Comparison of ENCODE assay signal across 8 cellular contexts in genomic region chr1:58576727-58577675, GRCh38. TPM values are rescaled to one million over a fixed set of nuclear protein-coding genes. Genes with fewer than 3 reads are reported as not detected.
A peak's percentile ranks its signal among the peaks of the same experiment; 100 is the strongest.
DNase-seq lines count a peak whose midpoint lies in the region; ATAC-seq lines count a peak whose summit lies in the region.

A gene with protein sequence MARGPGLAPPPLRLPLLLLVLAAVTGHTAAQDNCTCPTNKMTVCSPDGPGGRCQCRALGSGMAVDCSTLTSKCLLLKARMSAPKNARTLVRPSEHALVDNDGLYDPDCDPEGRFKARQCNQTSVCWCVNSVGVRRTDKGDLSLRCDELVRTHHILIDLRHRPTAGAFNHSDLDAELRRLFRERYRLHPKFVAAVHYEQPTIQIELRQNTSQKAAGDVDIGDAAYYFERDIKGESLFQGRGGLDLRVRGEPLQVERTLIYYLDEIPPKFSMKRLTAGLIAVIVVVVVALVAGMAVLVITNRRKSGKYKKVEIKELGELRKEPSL (minus strand): TSS chr1:58577252. CDS start chr1:58577156, 96 bp downstream.

- H3K9ac ChIP-seq in endocrine pancreas (ENCODE audit: control insufficient read depth, insufficient read depth, low read length) = peak within 1 kb of the TSS; percentile 32
- peak within 1 kb of the TSS in 1 of 2 donors; percentile 48 for H3K9ac ChIP-seq in mucosa of rectum (ENCODE audit: low read depth in 1 of 2, low read length in 2 of 2)

- H3K36me3 ChIP-seq in endocrine pancreas (ENCODE audit: control insufficient read depth, insufficient read depth, low read length) (no peaks in the 10 kb centered on the region), mucosa of rectum (ENCODE audit: control insufficient read depth in 2 of 2, insufficient read depth in 2 of 2, low read length in 2 of 2) (no peaks in the 10 kb centered on the region), aorta (ENCODE audit: control insufficient read depth in 1 of 2, insufficient read depth in 2 of 2, low read length in 1 of 2) (no peaks in the 10 kb centered on the region)

- intact Hi-C loops in aorta (cut with DNase I) = loop anchor here in 1 of 2 donors (5.0 kb wide), 1 partner anchor 75 kb away; no protein-coding TSS in a partner anchor

- ATAC-seq in aorta (ENCODE audit: low FRiP score) (peak; percentile 67), HG02588 (IDR thresholded peaks at IDR 0.05; ENCODE audit: unreplicated experiment) (no peak), HG03039 (IDR thresholded peaks at IDR 0.05; ENCODE audit: unreplicated experiment) (no peak)

- H3K9me3 ChIP-seq in endocrine pancreas (ENCODE audit: control insufficient read depth, low read length) (no peaks in the 10 kb centered on the region), mucosa of rectum (ENCODE audit: control insufficient read depth in 2 of 2, low read length in 2 of 2) (no peaks in the 10 kb centered on the region), aorta (ENCODE audit: control insufficient read depth, low read length) (no peaks in the 10 kb centered on the region)

- peak; percentile 5 for DNase-seq in stimulated activated CD4-positive, alpha-beta T cell treated with anti-CD3 and anti-CD28 coated beads, Interleukin-4, amount 100 ng/mL, for 1 hour
- no peak for DNase-seq in stimulated activated CD4-positive, alpha-beta T cell treated with anti-CD3 and anti-CD28 coated beads, Interleukin-2, amount 100 ng/mL, for 48 hours
- DNase-seq in aorta = peak; percentile 62 to 85
- DNase-seq in activated CD4-positive, CD25-positive, alpha-beta regulatory T cell treated with anti-CD3 and anti-CD28 coated beads, Interleukin-2, amount 50 U/mL, for 72 hours = no peak

- H3K27me3 ChIP-seq in endocrine pancreas (ENCODE audit: control insufficient read depth, insufficient read depth, low read length) (no peaks in the 10 kb centered on the region), mucosa of rectum (ENCODE audit: control insufficient read depth in 2 of 2, insufficient read depth in 2 of 2, low read length in 2 of 2) (peaks cover 9 to 14% of the 10 kb centered on the region in 2 donors), aorta (ENCODE audit: control insufficient read depth in 1 of 2, insufficient read depth in 2 of 2, low read length in 1 of 2) (no peaks in the 10 kb centered on the region)

- H3K4me3 ChIP-seq in endocrine pancreas (ENCODE audit: control insufficient read depth, insufficient read depth, low read length) (no peak within 1 kb of the TSS), mucosa of rectum (ENCODE audit: low read length in 2 of 2) (peak within 1 kb of the TSS; percentile 53 to 54), aorta (ENCODE audit: low read length in 2 of 2) (peak within 1 kb of the TSS in 1 of 2 donors; percentile 29)

- no peaks in the 10 kb centered on the region for H3K4me1 ChIP-seq in endocrine pancreas (ENCODE audit: control insufficient read depth, insufficient read depth, low read length)
- H3K4me1 ChIP-seq in mucosa of rectum (ENCODE audit: control insufficient read depth in 2 of 2, insufficient read depth in 2 of 2, low read length in 2 of 2) = peaks cover 8 to 9% of the 10 kb centered on the region in 2 donors
- peaks cover 0 to 2% of the 10 kb centered on the region in 2 donors for H3K4me1 ChIP-seq in aorta (ENCODE audit: control insufficient read depth in 1 of 2, insufficient read depth in 2 of 2, low read length in 2 of 2)

- no peak within 1 kb of the TSS for H3K27ac ChIP-seq in mucosa of rectum (ENCODE audit: low read depth in 2 of 2, low read length in 2 of 2)
- H3K27ac ChIP-seq in aorta (ENCODE audit: low read depth in 1 of 2, low read length in 2 of 2) = no peak within 1 kb of the TSS

- WGBS in aorta, 2 donors = 6 to 8% methylated on average over 72 to 107 of the region's 107 CpGs

RNA-seq across cellular contexts. Expression of the gene that starts here (rescaled TPM):
- total RNA-seq in aorta = 1 to 10 TPM; 4.6 to 4.8 TPM
- 1 to 10 TPM; 1.6 to 4.7 TPM for polyA plus RNA-seq in aorta

Comparison
In these comparisons a context has a peak if more than half of its experiments do, and no peak if none do; other contexts are left out.
1. DNase-seq: peak in stimulated activated CD4-positive, alpha-beta T cell treated with anti-CD3 and anti-CD28 coated beads, Interleukin-4, amount 100 ng/mL, for 1 hour (single experiment) and aorta (2 of 2); none in stimulated activated CD4-positive, alpha-beta T cell treated with anti-CD3 and anti-CD28 coated beads, Interleukin-2, amount 100 ng/mL, for 48 hours (0 of 2) and activated CD4-positive, CD25-positive, alpha-beta regulatory T cell treated with anti-CD3 and anti-CD28 coated beads, Interleukin-2, amount 50 U/mL, for 72 hours (single experiment).